ENCODE assay signal across 1 cellular context in the genomic region with DNA sequence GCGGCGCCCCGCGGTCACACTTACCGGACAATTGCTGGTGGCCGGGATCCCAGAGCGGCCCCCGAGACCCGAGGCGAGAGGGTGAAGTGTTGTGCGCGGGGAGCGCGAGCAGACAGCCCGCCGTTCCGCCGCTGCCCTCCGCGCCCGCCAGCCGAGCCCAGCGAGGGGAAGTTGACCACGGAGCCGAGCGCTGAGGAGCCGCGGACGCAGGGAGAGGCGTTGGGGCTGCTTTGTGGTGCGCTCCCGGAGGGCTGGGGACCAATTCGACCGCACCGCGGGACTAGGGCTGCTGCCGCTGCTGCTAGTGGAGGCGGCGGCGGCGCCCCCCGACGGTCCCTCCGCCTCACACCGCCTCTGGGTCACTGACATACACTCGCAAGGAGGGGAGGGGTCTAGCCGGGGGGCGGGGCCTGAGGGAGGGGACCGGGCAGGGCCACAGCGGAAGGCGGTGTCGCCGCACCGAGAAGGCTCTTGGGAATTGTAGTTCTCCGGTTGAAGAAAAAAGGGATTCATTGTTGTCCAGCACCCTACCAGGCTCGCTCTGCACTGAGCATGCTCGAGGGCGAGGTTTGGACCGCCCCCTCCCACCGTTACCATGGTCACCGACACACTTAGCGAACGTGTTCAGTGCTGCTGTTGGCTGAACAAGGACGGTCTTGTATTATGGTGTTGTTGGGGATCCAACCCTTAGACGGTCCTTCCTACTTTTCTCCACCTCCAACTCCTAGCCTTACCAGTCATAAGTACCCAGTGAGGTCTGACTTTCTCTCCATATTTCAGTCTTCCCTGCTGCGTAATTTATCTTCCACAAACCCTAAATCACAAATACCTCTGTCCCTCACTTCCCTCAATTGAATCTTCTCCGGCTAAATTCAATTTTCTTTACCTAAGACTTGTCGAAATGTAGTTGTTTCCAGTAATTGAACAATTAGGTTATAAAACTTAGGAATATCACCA.
TF ChIP-seq lines count a peak whose summit lies in the region.

A gene with protein sequence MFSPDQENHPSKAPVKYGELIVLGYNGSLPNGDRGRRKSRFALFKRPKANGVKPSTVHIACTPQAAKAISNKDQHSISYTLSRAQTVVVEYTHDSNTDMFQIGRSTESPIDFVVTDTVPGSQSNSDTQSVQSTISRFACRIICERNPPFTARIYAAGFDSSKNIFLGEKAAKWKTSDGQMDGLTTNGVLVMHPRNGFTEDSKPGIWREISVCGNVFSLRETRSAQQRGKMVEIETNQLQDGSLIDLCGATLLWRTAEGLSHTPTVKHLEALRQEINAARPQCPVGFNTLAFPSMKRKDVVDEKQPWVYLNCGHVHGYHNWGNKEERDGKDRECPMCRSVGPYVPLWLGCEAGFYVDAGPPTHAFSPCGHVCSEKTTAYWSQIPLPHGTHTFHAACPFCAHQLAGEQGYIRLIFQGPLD (minus strand): TSS at position 364 of the 957 bp plus-strand sequence. CDS start 36,110 bp downstream, outside the sequence.

TF ChIP-seq in HepG2, 621 proteins besides CTCF, POLR2A, EP300 and RAD21 (continued from another document and continues in another):
- TF ChIP-seq, protein P1, sequence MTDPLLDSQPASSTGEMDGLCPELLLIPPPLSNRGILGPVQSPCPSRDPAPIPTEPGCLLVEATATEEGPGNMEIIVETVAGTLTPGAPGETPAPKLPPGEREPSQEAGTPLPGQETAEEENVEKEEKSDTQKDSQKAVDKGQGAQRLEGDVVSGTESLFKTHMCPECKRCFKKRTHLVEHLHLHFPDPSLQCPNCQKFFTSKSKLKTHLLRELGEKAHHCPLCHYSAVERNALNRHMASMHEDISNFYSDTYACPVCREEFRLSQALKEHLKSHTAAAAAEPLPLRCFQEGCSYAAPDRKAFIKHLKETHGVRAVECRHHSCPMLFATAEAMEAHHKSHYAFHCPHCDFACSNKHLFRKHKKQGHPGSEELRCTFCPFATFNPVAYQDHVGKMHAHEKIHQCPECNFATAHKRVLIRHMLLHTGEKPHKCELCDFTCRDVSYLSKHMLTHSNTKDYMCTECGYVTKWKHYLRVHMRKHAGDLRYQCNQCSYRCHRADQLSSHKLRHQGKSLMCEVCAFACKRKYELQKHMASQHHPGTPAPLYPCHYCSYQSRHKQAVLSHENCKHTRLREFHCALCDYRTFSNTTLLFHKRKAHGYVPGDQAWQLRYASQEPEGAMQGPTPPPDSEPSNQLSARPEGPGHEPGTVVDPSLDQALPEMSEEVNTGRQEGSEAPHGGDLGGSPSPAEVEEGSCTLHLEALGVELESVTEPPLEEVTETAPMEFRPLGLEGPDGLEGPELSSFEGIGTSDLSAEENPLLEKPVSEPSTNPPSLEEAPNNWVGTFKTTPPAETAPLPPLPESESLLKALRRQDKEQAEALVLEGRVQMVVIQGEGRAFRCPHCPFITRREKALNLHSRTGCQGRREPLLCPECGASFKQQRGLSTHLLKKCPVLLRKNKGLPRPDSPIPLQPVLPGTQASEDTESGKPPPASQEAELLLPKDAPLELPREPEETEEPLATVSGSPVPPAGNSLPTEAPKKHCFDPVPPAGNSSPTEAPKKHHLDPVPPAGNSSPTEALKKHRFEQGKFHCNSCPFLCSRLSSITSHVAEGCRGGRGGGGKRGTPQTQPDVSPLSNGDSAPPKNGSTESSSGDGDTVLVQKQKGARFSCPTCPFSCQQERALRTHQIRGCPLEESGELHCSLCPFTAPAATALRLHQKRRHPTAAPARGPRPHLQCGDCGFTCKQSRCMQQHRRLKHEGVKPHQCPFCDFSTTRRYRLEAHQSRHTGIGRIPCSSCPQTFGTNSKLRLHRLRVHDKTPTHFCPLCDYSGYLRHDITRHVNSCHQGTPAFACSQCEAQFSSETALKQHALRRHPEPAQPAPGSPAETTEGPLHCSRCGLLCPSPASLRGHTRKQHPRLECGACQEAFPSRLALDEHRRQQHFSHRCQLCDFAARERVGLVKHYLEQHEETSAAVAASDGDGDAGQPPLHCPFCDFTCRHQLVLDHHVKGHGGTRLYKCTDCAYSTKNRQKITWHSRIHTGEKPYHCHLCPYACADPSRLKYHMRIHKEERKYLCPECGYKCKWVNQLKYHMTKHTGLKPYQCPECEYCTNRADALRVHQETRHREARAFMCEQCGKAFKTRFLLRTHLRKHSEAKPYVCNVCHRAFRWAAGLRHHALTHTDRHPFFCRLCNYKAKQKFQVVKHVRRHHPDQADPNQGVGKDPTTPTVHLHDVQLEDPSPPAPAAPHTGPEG (CRISPR knock-in tag; IDR thresholded peaks at IDR 0.05) = no peak; the same call in 1 of the 2 replicates
- no peak for TF ChIP-seq CBX1 (IDR thresholded peaks at IDR 0.05; ENCODE audit: low read depth)
- TF ChIP-seq ASH2L (IDR thresholded peaks at IDR 0.05; ENCODE audit: insufficient read length, low read depth, low read length) = peak; percentile 97
- no peak for TF ChIP-seq NR3C1 (CRISPR knock-in tag; IDR thresholded peaks at IDR 0.05)
- TF ChIP-seq, protein P2, sequence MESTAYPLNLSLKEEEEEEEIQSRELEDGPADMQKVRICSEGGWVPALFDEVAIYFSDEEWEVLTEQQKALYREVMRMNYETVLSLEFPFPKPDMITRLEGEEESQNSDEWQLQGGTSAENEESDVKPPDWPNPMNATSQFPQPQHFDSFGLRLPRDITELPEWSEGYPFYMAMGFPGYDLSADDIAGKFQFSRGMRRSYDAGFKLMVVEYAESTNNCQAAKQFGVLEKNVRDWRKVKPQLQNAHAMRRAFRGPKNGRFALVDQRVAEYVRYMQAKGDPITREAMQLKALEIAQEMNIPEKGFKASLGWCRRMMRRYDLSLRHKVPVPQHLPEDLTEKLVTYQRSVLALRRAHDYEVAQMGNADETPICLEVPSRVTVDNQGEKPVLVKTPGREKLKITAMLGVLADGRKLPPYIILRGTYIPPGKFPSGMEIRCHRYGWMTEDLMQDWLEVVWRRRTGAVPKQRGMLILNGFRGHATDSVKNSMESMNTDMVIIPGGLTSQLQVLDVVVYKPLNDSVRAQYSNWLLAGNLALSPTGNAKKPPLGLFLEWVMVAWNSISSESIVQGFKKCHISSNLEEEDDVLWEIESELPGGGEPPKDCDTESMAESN (CRISPR knock-in tag; conservative IDR thresholded peaks at IDR 0.05) = peak; percentile 81; the same call in 1 of the 2 replicates
- no peak; the same call in 1 of the 2 replicates for TF ChIP-seq REPIN1 (CRISPR knock-in tag; IDR thresholded peaks at IDR 0.05; ENCODE audit: borderline replicate concordance, low read depth)
- TF ChIP-seq SPEN (CRISPR knock-in tag; IDR thresholded peaks at IDR 0.05; ENCODE audit: low read depth) = peak; percentile 67
- TF ChIP-seq U2AF2 (IDR thresholded peaks at IDR 0.05; ENCODE audit: low read depth, low read length) = no peak
- TF ChIP-seq FOSL2 (CRISPR knock-in tag; IDR thresholded peaks at IDR 0.05) = peak; percentile 51
- no peak for TF ChIP-seq ZNF841 (CRISPR knock-in tag; IDR thresholded peaks at IDR 0.05; ENCODE audit: borderline replicate concordance)
- TF ChIP-seq BORCS8-MEF2B (CRISPR knock-in tag; IDR thresholded peaks at IDR 0.05) = 0 out of 2 replicates have a peak, but pooled peaks have one; percentile 27
- TF ChIP-seq, protein P3, sequence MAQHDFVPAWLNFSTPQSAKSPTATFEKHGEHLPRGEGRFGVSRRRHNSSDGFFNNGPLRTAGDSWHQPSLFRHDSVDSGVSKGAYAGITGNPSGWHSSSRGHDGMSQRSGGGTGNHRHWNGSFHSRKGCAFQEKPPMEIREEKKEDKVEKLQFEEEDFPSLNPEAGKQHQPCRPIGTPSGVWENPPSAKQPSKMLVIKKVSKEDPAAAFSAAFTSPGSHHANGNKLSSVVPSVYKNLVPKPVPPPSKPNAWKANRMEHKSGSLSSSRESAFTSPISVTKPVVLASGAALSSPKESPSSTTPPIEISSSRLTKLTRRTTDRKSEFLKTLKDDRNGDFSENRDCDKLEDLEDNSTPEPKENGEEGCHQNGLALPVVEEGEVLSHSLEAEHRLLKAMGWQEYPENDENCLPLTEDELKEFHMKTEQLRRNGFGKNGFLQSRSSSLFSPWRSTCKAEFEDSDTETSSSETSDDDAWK (CRISPR knock-in tag; IDR thresholded peaks at IDR 0.05) = no peak
- TF ChIP-seq WIZ (CRISPR knock-in tag; IDR thresholded peaks at IDR 0.05) = 0 out of 2 replicates have a peak, but pooled peaks have one; percentile 54
- TF ChIP-seq, protein P4, sequence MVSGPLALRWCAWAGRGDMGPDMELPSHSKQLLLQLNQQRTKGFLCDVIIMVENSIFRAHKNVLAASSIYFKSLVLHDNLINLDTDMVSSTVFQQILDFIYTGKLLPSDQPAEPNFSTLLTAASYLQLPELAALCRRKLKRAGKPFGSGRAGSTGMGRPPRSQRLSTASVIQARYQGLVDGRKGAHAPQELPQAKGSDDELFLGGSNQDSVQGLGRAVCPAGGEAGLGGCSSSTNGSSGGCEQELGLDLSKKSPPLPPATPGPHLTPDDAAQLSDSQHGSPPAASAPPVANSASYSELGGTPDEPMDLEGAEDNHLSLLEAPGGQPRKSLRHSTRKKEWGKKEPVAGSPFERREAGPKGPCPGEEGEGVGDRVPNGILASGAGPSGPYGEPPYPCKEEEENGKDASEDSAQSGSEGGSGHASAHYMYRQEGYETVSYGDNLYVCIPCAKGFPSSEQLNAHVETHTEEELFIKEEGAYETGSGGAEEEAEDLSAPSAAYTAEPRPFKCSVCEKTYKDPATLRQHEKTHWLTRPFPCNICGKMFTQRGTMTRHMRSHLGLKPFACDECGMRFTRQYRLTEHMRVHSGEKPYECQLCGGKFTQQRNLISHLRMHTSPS (CRISPR knock-in tag; IDR thresholded peaks at IDR 0.05; ENCODE audit: low read depth) = no peak
- TF ChIP-seq, protein P5, sequence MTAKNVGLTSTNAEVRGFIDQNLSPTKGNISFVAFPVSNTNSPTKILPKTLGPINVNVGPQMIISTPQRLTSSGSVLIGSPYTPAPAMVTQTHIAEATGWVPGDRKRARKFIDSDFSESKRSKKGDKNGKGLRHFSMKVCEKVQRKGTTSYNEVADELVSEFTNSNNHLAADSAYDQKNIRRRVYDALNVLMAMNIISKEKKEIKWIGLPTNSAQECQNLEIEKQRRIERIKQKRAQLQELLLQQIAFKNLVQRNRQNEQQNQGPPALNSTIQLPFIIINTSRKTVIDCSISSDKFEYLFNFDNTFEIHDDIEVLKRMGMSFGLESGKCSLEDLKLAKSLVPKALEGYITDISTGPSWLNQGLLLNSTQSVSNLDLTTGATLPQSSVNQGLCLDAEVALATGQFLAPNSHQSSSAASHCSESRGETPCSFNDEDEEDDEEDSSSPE (CRISPR knock-in tag; IDR thresholded peaks at IDR 0.05) = peak; percentile 43
- no peak for TF ChIP-seq TMF1 (CRISPR knock-in tag; IDR thresholded peaks at IDR 0.05; ENCODE audit: low read depth)
- TF ChIP-seq, protein P6, sequence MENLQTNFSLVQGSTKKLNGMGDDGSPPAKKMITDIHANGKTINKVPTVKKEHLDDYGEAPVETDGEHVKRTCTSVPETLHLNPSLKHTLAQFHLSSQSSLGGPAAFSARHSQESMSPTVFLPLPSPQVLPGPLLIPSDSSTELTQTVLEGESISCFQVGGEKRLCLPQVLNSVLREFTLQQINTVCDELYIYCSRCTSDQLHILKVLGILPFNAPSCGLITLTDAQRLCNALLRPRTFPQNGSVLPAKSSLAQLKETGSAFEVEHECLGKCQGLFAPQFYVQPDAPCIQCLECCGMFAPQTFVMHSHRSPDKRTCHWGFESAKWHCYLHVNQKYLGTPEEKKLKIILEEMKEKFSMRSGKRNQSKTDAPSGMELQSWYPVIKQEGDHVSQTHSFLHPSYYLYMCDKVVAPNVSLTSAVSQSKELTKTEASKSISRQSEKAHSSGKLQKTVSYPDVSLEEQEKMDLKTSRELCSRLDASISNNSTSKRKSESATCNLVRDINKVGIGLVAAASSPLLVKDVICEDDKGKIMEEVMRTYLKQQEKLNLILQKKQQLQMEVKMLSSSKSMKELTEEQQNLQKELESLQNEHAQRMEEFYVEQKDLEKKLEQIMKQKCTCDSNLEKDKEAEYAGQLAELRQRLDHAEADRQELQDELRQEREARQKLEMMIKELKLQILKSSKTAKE (CRISPR knock-in tag; IDR thresholded peaks at IDR 0.05; ENCODE audit: borderline replicate concordance) = no peak
- TF ChIP-seq KDM5A (IDR thresholded peaks at IDR 0.05; ENCODE audit: borderline replicate concordance, low read length) = no peak
- TF ChIP-seq ATAD3A (CRISPR knock-in tag; IDR thresholded peaks at IDR 0.05) = no peak
- TF ChIP-seq, protein P7, sequence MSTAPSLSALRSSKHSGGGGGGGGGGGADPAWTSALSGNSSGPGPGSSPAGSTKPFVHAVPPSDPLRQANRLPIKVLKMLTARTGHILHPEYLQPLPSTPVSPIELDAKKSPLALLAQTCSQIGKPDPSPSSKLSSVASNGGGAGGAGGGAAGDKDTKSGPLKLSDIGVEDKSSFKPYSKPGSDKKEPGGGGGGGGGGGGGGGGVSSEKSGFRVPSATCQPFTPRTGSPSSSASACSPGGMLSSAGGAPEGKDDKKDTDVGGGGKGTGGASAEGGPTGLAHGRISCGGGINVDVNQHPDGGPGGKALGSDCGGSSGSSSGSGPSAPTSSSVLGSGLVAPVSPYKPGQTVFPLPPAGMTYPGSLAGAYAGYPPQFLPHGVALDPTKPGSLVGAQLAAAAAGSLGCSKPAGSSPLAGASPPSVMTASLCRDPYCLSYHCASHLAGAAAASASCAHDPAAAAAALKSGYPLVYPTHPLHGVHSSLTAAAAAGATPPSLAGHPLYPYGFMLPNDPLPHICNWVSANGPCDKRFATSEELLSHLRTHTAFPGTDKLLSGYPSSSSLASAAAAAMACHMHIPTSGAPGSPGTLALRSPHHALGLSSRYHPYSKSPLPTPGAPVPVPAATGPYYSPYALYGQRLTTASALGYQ (CRISPR knock-in tag; IDR thresholded peaks at IDR 0.05) = no peak
- no peak for TF ChIP-seq SRSF4 (IDR thresholded peaks at IDR 0.05; ENCODE audit: low read depth, low read length, poor library complexity, severe bottlenecking)
- TF ChIP-seq YY1 (IDR thresholded peaks at IDR 0.05; ENCODE audit: insufficient read depth, insufficient replicate concordance, low read depth, low read length) = peak; percentile 66
- TF ChIP-seq SETDB1 (CRISPR knock-in tag; IDR thresholded peaks at IDR 0.05; ENCODE audit: borderline replicate concordance) = no peak
- TF ChIP-seq NCOA5 (CRISPR knock-in tag; IDR thresholded peaks at IDR 0.05) = no peak
- peak; percentile 91 for TF ChIP-seq ZNF883 (CRISPR knock-in tag; IDR thresholded peaks at IDR 0.05; ENCODE audit: not compliant biosample characterization)
- TF ChIP-seq ZNF556 (CRISPR knock-in tag; IDR thresholded peaks at IDR 0.05; ENCODE audit: borderline replicate concordance) = peak; percentile 60; the same call in 1 of the 2 replicates
- TF ChIP-seq, protein P8, sequence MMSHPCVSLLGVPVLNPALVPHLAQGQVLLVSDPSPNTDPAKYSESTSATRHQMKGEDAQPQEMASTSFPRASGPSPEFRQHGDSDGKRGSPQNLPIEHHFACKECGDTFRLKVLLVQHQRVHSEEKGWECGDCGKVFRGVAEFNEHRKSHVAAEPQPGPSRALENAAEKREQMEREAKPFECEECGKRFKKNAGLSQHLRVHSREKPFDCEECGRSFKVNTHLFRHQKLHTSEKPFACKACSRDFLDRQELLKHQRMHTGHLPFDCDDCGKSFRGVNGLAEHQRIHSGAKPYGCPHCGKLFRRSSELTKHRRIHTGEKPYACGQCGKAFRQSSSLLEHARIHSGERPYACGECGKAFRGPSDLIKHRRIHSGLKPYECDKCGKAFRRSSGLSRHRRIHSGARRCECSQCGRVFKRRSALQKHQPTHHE (CRISPR knock-in tag; IDR thresholded peaks at IDR 0.05; ENCODE audit: borderline replicate concordance) = no peak
